In genomic region chr10:24685958-24686540, GRCh38 we compare ENCODE assay signal across 18 cellular contexts. TPM values are rescaled to one million over a fixed set of nuclear protein-coding genes. Genes with fewer than 3 reads are reported as not detected.
DNase-seq lines count a peak whose midpoint lies in the region; ATAC-seq and TF ChIP-seq lines count a peak whose summit lies in the region.
"Had no signal": no experiment of that assay in that cellular context is flagged by ENCODE, and none has a peak within 500 bp of the region (broad histone marks: within the 10 kb centered on the region; RNA-seq: fewer than 3 reads in every experiment).

No MANE protein-coding gene starts in this region.

- H3K9me3 ChIP-seq in right atrium auricular region: no peaks in the 10 kb centered on the region
- H3K9me3 ChIP-seq: right lobe of liver had no signal

- POLR2A ChIA-PET in activated CD8-positive, alpha-beta T cell treated with anti-CD3 and anti-CD28 coated beads, Interleukin-2, amount 10 ng/mL, durations not matched to agents 7 days and 5 days (lab: Charles Lee): no interaction called here

- H3K27me3 ChIP-seq in right atrium auricular region: no peaks in the 10 kb centered on the region
- H3K27me3 ChIP-seq: cardiac muscle cell, right lobe of liver had no signal

- CTCF ChIA-PET in activated CD8-positive, alpha-beta T cell treated with anti-CD3 and anti-CD28 coated beads, Interleukin-2, amount 10 ng/mL, durations not matched to agents 7 days and 5 days (lab: Charles Lee): no interaction called here

- no peaks in the 10 kb centered on the region for H3K36me3 ChIP-seq in right atrium auricular region
- H3K36me3 ChIP-seq: cardiac muscle cell, right lobe of liver had no signal

- no peak for ATAC-seq in activated T-helper 17 cell treated with anti-CD3 and anti-CD28 coated beads, Interleukin-2, amount 50 U/mL, for 72 hours (replicated peaks)
- ATAC-seq in activated CD8-positive, alpha-beta T cell treated with anti-CD3 and anti-CD28 coated beads, Interleukin-2, amount 10 ng/mL, durations not matched to agents 7 days and 5 days: no peak
- ATAC-seq: left lobe of liver; natural killer cell; stimulated activated effector memory CD8-positive, alpha-beta T cell treated with anti-CD3 and anti-CD28 coated beads, Interleukin-12 subunit alpha, Interleukin-12 subunit beta, amount 100 ng/mL, for 72 hours had no signal

- H3K4me1 ChIP-seq in right atrium auricular region: peaks cover 0 to 34% of the 10 kb centered on the region in 2 donors

- no peak overlapping the region for H3K4me3 Mint-ChIP-seq in chondrocyte (ENCODE audit: unreplicated experiment)
- H3K4me3 Mint-ChIP-seq in activated T-helper 17 cell treated with anti-CD3 and anti-CD28 coated beads, Interleukin-2, amount 50 U/mL, for 72 hours: no peak overlapping the region
- H3K4me3 Mint-ChIP-seq in activated CD8-positive, alpha-beta T cell treated with anti-CD3 and anti-CD28 coated beads, Interleukin-2, amount 10 ng/mL, durations not matched to agents 7 days and 5 days: no peak overlapping the region
- H3K4me3 Mint-ChIP-seq: natural killer cell; stimulated activated effector memory CD8-positive, alpha-beta T cell treated with anti-CD3 and anti-CD28 coated beads, Interleukin-12 subunit alpha, Interleukin-12 subunit beta, amount 100 ng/mL, for 72 hours had no signal

- peaks cover 47% of the 10 kb centered on the region for H3K4me1 Mint-ChIP-seq in chondrocyte (ENCODE audit: low read depth)
- peaks cover 5% of the 10 kb centered on the region for H3K4me1 Mint-ChIP-seq in activated T-helper 17 cell treated with anti-CD3 and anti-CD28 coated beads, Interleukin-2, amount 50 U/mL, for 72 hours
- peaks cover 5% of the 10 kb centered on the region for H3K4me1 Mint-ChIP-seq in activated CD8-positive, alpha-beta T cell treated with anti-CD3 and anti-CD28 coated beads, Interleukin-2, amount 10 ng/mL, durations not matched to agents 7 days and 5 days (ENCODE audit: low read depth)
- H3K4me1 Mint-ChIP-seq: natural killer cell; stimulated activated effector memory CD8-positive, alpha-beta T cell treated with anti-CD3 and anti-CD28 coated beads, Interleukin-12 subunit alpha, Interleukin-12 subunit beta, amount 100 ng/mL, for 72 hours had no signal

- H3K4me3 ChIP-seq in right atrium auricular region: no peak overlapping the region
- H3K4me3 ChIP-seq: cardiac muscle cell, right lobe of liver had no signal

- TF ChIP-seq CTCF in chondrocyte (IDR thresholded peaks at IDR 0.05) (no peak), right atrium auricular region (IDR thresholded peaks at IDR 0.05) (no peak)

- H3K27ac ChIP-seq in right atrium auricular region: peak overlapping the region; percentile 9
- H3K27ac ChIP-seq: cardiac muscle cell, right lobe of liver had no signal

- H3K27me3 Mint-ChIP-seq in chondrocyte (ENCODE audit: low read depth): no peaks in the 10 kb centered on the region
- H3K27me3 Mint-ChIP-seq in activated T-helper 17 cell treated with anti-CD3 and anti-CD28 coated beads, Interleukin-2, amount 50 U/mL, for 72 hours: no peaks in the 10 kb centered on the region
- no peaks in the 10 kb centered on the region for H3K27me3 Mint-ChIP-seq in activated CD8-positive, alpha-beta T cell treated with anti-CD3 and anti-CD28 coated beads, Interleukin-2, amount 10 ng/mL, durations not matched to agents 7 days and 5 days (ENCODE audit: low read depth)

- peak overlapping the region; percentile 57 for H3K27ac Mint-ChIP-seq in chondrocyte (ENCODE audit: unreplicated experiment)
- no peak overlapping the region for H3K27ac Mint-ChIP-seq in activated T-helper 17 cell treated with anti-CD3 and anti-CD28 coated beads, Interleukin-2, amount 50 U/mL, for 72 hours
- no peak overlapping the region for H3K27ac Mint-ChIP-seq in activated CD8-positive, alpha-beta T cell treated with anti-CD3 and anti-CD28 coated beads, Interleukin-2, amount 10 ng/mL, durations not matched to agents 7 days and 5 days
- H3K27ac Mint-ChIP-seq: natural killer cell; stimulated activated effector memory CD8-positive, alpha-beta T cell treated with anti-CD3 and anti-CD28 coated beads, Interleukin-12 subunit alpha, Interleukin-12 subunit beta, amount 100 ng/mL, for 72 hours had no signal

- H3K9me3 Mint-ChIP-seq in chondrocyte (ENCODE audit: low read depth): no peaks in the 10 kb centered on the region
- H3K9me3 Mint-ChIP-seq in activated T-helper 17 cell treated with anti-CD3 and anti-CD28 coated beads, Interleukin-2, amount 50 U/mL, for 72 hours: no peaks in the 10 kb centered on the region
- H3K9me3 Mint-ChIP-seq in activated CD8-positive, alpha-beta T cell treated with anti-CD3 and anti-CD28 coated beads, Interleukin-2, amount 10 ng/mL, durations not matched to agents 7 days and 5 days (ENCODE audit: insufficient read depth): no peaks in the 10 kb centered on the region
- H3K9me3 Mint-ChIP-seq: natural killer cell; stimulated activated effector memory CD8-positive, alpha-beta T cell treated with anti-CD3 and anti-CD28 coated beads, Interleukin-12 subunit alpha, Interleukin-12 subunit beta, amount 100 ng/mL, for 72 hours had no signal

- H3K36me3 Mint-ChIP-seq in chondrocyte (ENCODE audit: low read depth): no peaks in the 10 kb centered on the region
- H3K36me3 Mint-ChIP-seq in activated T-helper 17 cell treated with anti-CD3 and anti-CD28 coated beads, Interleukin-2, amount 50 U/mL, for 72 hours (ENCODE audit: low read depth): no peaks in the 10 kb centered on the region
- no peaks in the 10 kb centered on the region for H3K36me3 Mint-ChIP-seq in activated CD8-positive, alpha-beta T cell treated with anti-CD3 and anti-CD28 coated beads, Interleukin-2, amount 10 ng/mL, durations not matched to agents 7 days and 5 days (ENCODE audit: low read depth)
- H3K36me3 Mint-ChIP-seq: natural killer cell; stimulated activated effector memory CD8-positive, alpha-beta T cell treated with anti-CD3 and anti-CD28 coated beads, Interleukin-12 subunit alpha, Interleukin-12 subunit beta, amount 100 ng/mL, for 72 hours had no signal

- DNase-seq in A172 (ENCODE audit: low spot score) (peak; percentile 30), LHCN-M2 (ENCODE audit: low read depth) (peak; percentile 74), chondrocyte (ENCODE audit: low spot score) (no peak), right atrium auricular region (ENCODE audit: low spot score) (no peak), NCI-H1694 (lab: John Stamatoyannopoulos, UW) (no peak)
- DNase-seq in central memory CD4-positive, alpha-beta T cell: no peak
- DNase-seq in activated CD8-positive, alpha-beta T cell treated with anti-CD3 and anti-CD28 coated beads, Interleukin-2, amount 10 ng/mL, durations not matched to agents 7 days and 5 days: no peak
- DNase-seq: activated gamma-delta T cell treated with Interleukin-2 at 50 U/mL for 16 hours, GF-D8, hypothalamus, natural killer cell, NCI-H1436, NCI-H446 treated with DMSO at 0.1 percent for 48 hours, right lobe of liver had no signal

RNA-seq across cellular contexts. Expression of gene ARHGAP21, which starts 37.6 kb away (rescaled TPM):
- total RNA-seq in A172 (2014; rRNA removed; shearing (Covaris generic)): 45.4 and 56.2 TPM in 2 replicates
- total RNA-seq in LHCN-M2 (2014; rRNA removed) (63.9 and 65.7 TPM in 2 replicates), chondrocyte (97.7 to 162 TPM (median 108 TPM) in 3 replicates), right atrium auricular region (10 to 100 TPM; 45.0 to 46.3 TPM)
- 20.0 TPM for polyA plus RNA-seq in LHCN-M2 (2012)
- total RNA-seq in activated T-helper 17 cell treated with anti-CD3 and anti-CD28 coated beads, Interleukin-2, amount 50 U/mL, for 72 hours: 10 to 100 TPM; 28.9 to 30.5 TPM
- 10 to 100 TPM; 26.3 to 28.1 TPM for total RNA-seq in activated CD8-positive, alpha-beta T cell treated with anti-CD3 and anti-CD28 coated beads, Interleukin-2, amount 10 ng/mL, durations not matched to agents 7 days and 5 days

Comparison
In these comparisons a context has a peak if more than half of its experiments do, and no peak if none do; other contexts are left out.
1. DNase-seq: peak in A172 (single experiment) and LHCN-M2 (single experiment); none in chondrocyte (single experiment), right atrium auricular region (single experiment), central memory CD4-positive, alpha-beta T cell (single experiment), activated CD8-positive, alpha-beta T cell treated with anti-CD3 and anti-CD28 coated beads, Interleukin-2, amount 10 ng/mL, durations not matched to agents 7 days and 5 days (single experiment) and NCI-H1694 (single experiment).